ENCODE assay signal across 17 cellular contexts in the genomic region with DNA sequence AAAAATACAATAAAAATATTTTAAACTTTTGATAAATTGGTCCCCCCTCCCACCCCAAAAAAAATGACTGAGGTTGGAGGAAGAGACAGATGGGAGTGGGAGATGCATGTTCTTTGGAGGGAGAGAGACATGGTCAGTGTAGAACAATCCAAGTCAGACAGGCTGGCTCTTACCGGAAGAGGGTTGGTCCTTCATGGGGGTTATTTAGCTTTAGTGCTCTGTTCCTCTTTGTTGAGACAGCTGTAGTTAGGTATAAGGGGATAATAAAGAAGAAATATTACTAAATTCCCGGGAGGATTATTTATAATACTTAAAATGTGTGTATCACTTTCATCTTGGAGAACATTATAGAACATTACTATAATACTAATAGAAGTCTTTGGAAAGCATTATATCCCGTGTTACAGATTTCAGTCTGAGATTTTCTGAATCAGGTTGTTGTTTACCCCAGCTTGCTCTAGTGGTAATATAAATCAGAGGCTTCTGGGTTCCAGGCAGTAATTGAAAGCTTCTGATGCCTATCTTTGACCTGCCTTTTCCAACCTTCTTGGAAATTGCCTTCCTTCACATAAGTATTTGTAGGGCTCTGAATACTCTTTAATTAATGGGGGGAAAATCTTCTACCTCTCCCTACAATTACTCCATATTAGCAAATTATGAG.
DNase-seq lines count a peak whose midpoint lies in the region; ATAC-seq, FAIRE-seq and TF ChIP-seq lines count a peak whose summit lies in the region.
"Had no signal": no experiment of that assay in that cellular context is flagged by ENCODE, and none has a peak within 500 bp of the region (broad histone marks: within the 10 kb centered on the region; RNA-seq: fewer than 3 reads in every experiment).

No MANE protein-coding gene starts in this region.

- no peak for TF ChIP-seq POLR2A in GM12891 (IDR thresholded peaks at IDR 0.05; ENCODE audit: low read depth, low read length)

- CTCF ChIA-PET in CD4-positive, alpha-beta memory T cell (lab: Charles Lee; ENCODE audit: partially characterized antibody) = interaction anchor here (2.8 kb wide), 1 partner anchor 22 kb away, joined by 7 read pairs; no protein-coding TSS in a partner anchor

- H3K36me3 Mint-ChIP-seq in brain = peaks cover 49% of the 10 kb centered on the region
- H3K36me3 Mint-ChIP-seq in naive B cell = peaks cover 0 to 2% of the 10 kb centered on the region in 2 donors
- H3K36me3 Mint-ChIP-seq in CD4-positive, alpha-beta memory T cell = no peaks in the 10 kb centered on the region
- H3K36me3 Mint-ChIP-seq: CD8-positive, alpha-beta memory T cell had no signal

- H3K27me3 Mint-ChIP-seq in brain (no peaks in the 10 kb centered on the region), naive B cell (peaks cover 0 to 5% (median 0%) of the 10 kb centered on the region in 3 donors)
- no peaks in the 10 kb centered on the region for H3K27me3 Mint-ChIP-seq in CD4-positive, alpha-beta memory T cell
- H3K27me3 Mint-ChIP-seq: B cell, IgD-negative memory B cell had no signal

- H3K27ac ChIP-seq in CD4-positive, alpha-beta memory T cell (ENCODE audit: low read depth, low read length) = no peak overlapping the region
- H3K27ac ChIP-seq: RWPE1, SJCRH30 had no signal

- intact Hi-C loops in head of caudate nucleus (cut with DNase I) = no loop called here
- intact Hi-C loops in CD4-positive, alpha-beta memory T cell (cut with micrococcal nuclease) = no loop called here

- H3K27ac Mint-ChIP-seq in brain (peak overlapping the region in 3 of 5 experiments; percentile 25 to 64 (median 29)), naive B cell (peak overlapping the region in 1 of 6 donors; percentile 27)
- H3K27ac Mint-ChIP-seq in CD4-positive, alpha-beta memory T cell = no peak overlapping the region
- H3K27ac Mint-ChIP-seq: B cell; CD8-positive, alpha-beta memory T cell; IgD-negative memory B cell had no signal

- no peaks in the 10 kb centered on the region for H3K9me3 Mint-ChIP-seq in brain
- no peaks in the 10 kb centered on the region for H3K9me3 Mint-ChIP-seq in naive B cell
- H3K9me3 Mint-ChIP-seq in CD4-positive, alpha-beta memory T cell = no peaks in the 10 kb centered on the region
- H3K9me3 Mint-ChIP-seq: CD8-positive, alpha-beta memory T cell; IgD-negative memory B cell had no signal

- ATAC-seq in naive B cell (ENCODE audit: low read depth in 2 of 2) = peak; percentile 78 to 82

- no peak for TF ChIP-seq CTCF in brain (conservative IDR thresholded peaks at IDR 0.05)

- H3K36me3 ChIP-seq in CD4-positive, alpha-beta memory T cell (ENCODE audit: insufficient read depth, low read length) = no peaks in the 10 kb centered on the region

- DNase-seq in GM12891 (ENCODE audit: insufficient read length, low spot score) (no peak), NOMO-1 treated with DMSO at 0.1 percent for 48 hours (lab: John Stamatoyannopoulos, UW; ENCODE audit: unreplicated experiment) (peak; percentile 61), naive B cell (no peak), head of caudate nucleus (no peak), HuH-7 (ENCODE audit: low spot score) (no peak)
- DNase-seq in CD4-positive, alpha-beta memory T cell = no peak
- DNase-seq: CD8-positive, alpha-beta memory T cell; GF-D8; NCI-H1092; NCI-H1694; NCI-H774; SJCRH30 had no signal

- no peaks in the 10 kb centered on the region for H3K9me3 ChIP-seq in CD4-positive, alpha-beta memory T cell (ENCODE audit: control insufficient read depth in 1 of 2, low read length in 2 of 2)
- H3K9me3 ChIP-seq: SJCRH30 had no signal

- no peak for FAIRE-seq in GM12891 (lab: Jason Lieb, UNC)
- FAIRE-seq: H54 had no signal

- POLR2A ChIA-PET in CD4-positive, alpha-beta memory T cell (lab: Charles Lee; ENCODE audit: partially characterized antibody) = no interaction called here

- no peak overlapping the region for H3K4me3 ChIP-seq in CD4-positive, alpha-beta memory T cell (ENCODE audit: low read length in 2 of 2)
- H3K4me3 ChIP-seq: SJCRH30 had no signal

- H3K4me3 Mint-ChIP-seq in brain (no peak overlapping the region), naive B cell (no peak overlapping the region)
- H3K4me3 Mint-ChIP-seq in CD4-positive, alpha-beta memory T cell = no peak overlapping the region
- H3K4me3 Mint-ChIP-seq: B cell; CD8-positive, alpha-beta memory T cell; IgD-negative memory B cell had no signal

- no peaks in the 10 kb centered on the region for H3K27me3 ChIP-seq in CD4-positive, alpha-beta memory T cell (ENCODE audit: insufficient read depth, low read length)
- H3K27me3 ChIP-seq: SJCRH30 had no signal

- no peaks in the 10 kb centered on the region for H3K4me1 ChIP-seq in CD4-positive, alpha-beta memory T cell (ENCODE audit: insufficient read depth, low read length)
- H3K4me1 ChIP-seq: SJCRH30 had no signal

- H3K4me1 Mint-ChIP-seq in brain (peaks cover 61% of the 10 kb centered on the region), naive B cell (peaks cover 0 to 8% (median 7%) of the 10 kb centered on the region in 3 donors)
- no peaks in the 10 kb centered on the region for H3K4me1 Mint-ChIP-seq in CD4-positive, alpha-beta memory T cell
- H3K4me1 Mint-ChIP-seq: CD8-positive, alpha-beta memory T cell had no signal

TF ChIP-seq in GM12891, 5 proteins besides CTCF, POLR2A, EP300 and RAD21:
- TF ChIP-seq SPI1 (IDR thresholded peaks at IDR 0.05; ENCODE audit: low read depth, low read length) (peak; percentile 41; the same call in 1 of the 2 replicates), TAF1 (IDR thresholded peaks at IDR 0.05; ENCODE audit: low read depth, low read length) (no peak)
TF ChIP-seq in GM12891: peak in this region for 1.

Comparison
In these comparisons a context has a peak if more than half of its experiments do, and no peak if none do; other contexts are left out.
1. H3K27ac Mint-ChIP-seq: peak in brain (3 of 5); none in CD4-positive, alpha-beta memory T cell (0 of 7).